ENCODE assay signal across 13 cellular contexts in the genomic region with DNA sequence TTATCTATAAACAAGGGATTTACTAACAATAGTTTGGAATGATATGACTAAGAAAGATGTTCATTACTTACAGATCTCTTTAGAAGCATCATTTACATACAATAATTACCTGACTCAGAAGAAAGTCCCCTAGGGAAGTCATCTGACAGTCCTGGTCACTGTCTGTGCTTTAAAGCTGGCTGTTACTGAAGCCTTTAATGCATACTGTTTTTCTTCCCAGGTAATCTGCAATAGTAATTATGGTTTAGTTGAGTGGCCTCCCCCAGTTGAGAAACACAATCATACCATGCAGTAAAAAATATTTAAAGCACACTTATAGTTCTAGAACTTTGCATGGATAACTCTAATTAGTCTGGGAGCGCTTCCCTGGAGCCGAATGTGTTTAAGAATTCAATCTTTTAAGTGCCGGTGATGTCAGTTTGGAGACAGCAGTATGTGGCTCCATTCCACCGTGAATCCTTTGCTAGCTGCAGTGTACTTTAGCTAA.
DNase-seq lines count a peak whose midpoint lies in the region; ATAC-seq and TF ChIP-seq lines count a peak whose summit lies in the region.
"Had no signal": no experiment of that assay in that cellular context is flagged by ENCODE, and none has a peak within 500 bp of the region (broad histone marks: within the 10 kb centered on the region; RNA-seq: fewer than 3 reads in every experiment).

No MANE protein-coding gene starts in this region.

- intact Hi-C loops in activated CD4-positive, alpha-beta memory T cell treated with anti-CD3 and anti-CD28 coated beads for 36 hours (cut with micrococcal nuclease) = loop anchor here (5.0 kb wide), 3 partner anchors 41 to 84 kb away; no protein-coding TSS in a partner anchor
- intact Hi-C loops in left colon (cut with DNase I, micrococcal nuclease) = no loop called here

- TF ChIP-seq POLR2A in GM18505 (IDR thresholded peaks at IDR 0.05; ENCODE audit: borderline replicate concordance, extremely low read depth, insufficient read depth, insufficient read length) = no peak

- no peak overlapping the region for H3K9ac ChIP-seq in neural progenitor cell

- no peaks in the 10 kb centered on the region for H3K9me3 Mint-ChIP-seq in activated CD4-positive, alpha-beta memory T cell treated with anti-CD3 and anti-CD28 coated beads for 36 hours
- no peaks in the 10 kb centered on the region for H3K9me3 Mint-ChIP-seq in activated CD4-positive, alpha-beta memory T cell treated with anti-CD3 and anti-CD28 coated beads, Interleukin-2, amount 10 ng/mL, durations not matched to agents 7 days and 5 days
- peaks cover 3% of the 10 kb centered on the region; the same call in 1 of the 2 replicates for H3K9me3 Mint-ChIP-seq in HFFc6
- peaks cover 8% of the 10 kb centered on the region for H3K9me3 Mint-ChIP-seq in neural progenitor cell
- H3K9me3 Mint-ChIP-seq: H9; stimulated activated memory B cell treated with anti-CD40 and anti-IgM and Interleukin-4, amounts not matched to agents 10 μg/mL and 1 μg/mL and 100 μg/mL, for 72 hours had no signal

- peak overlapping the region; percentile 1 for H3K4me2 ChIP-seq in neural progenitor cell

- no peaks in the 10 kb centered on the region for H3K9me3 ChIP-seq in neural progenitor cell (ENCODE audit: low read depth)

- ATAC-seq in GM18505 (IDR thresholded peaks at IDR 0.05; ENCODE audit: unreplicated experiment) (no peak), left colon (no peak)
- ATAC-seq: stimulated activated memory B cell treated with anti-CD40 and anti-IgM and Interleukin-4, amounts not matched to agents 10 μg/mL and 1 μg/mL and 100 μg/mL, for 72 hours had no signal

- TF ChIP-seq CTCF in HFFc6 (IDR thresholded peaks at IDR 0.05) = no peak
- TF ChIP-seq CTCF in neural progenitor cell (IDR thresholded peaks at IDR 0.05) = no peak

- CTCF ChIA-PET in activated CD4-positive, alpha-beta memory T cell treated with anti-CD3 and anti-CD28 coated beads for 36 hours (lab: Charles Lee) = no interaction called here
- CTCF ChIA-PET in activated CD4-positive, alpha-beta memory T cell treated with anti-CD3 and anti-CD28 coated beads, Interleukin-2, amount 10 ng/mL, durations not matched to agents 7 days and 5 days (lab: Charles Lee) = no interaction called here

- H4K20me1 ChIP-seq in neural progenitor cell (ENCODE audit: low read depth) = no peaks in the 10 kb centered on the region

- H3K27me3 Mint-ChIP-seq in activated CD4-positive, alpha-beta memory T cell treated with anti-CD3 and anti-CD28 coated beads for 36 hours = no peaks in the 10 kb centered on the region
- H3K27me3 Mint-ChIP-seq in activated CD4-positive, alpha-beta memory T cell treated with anti-CD3 and anti-CD28 coated beads, Interleukin-2, amount 10 ng/mL, durations not matched to agents 7 days and 5 days = no peaks in the 10 kb centered on the region
- H3K27me3 Mint-ChIP-seq in HFFc6 (ENCODE audit: insufficient read depth) (peaks cover 2% of the 10 kb centered on the region; the same call in 1 of the 2 replicates), neural progenitor cell (ENCODE audit: insufficient read depth, low read depth) (peaks cover 2% of the 10 kb centered on the region)
- H3K27me3 Mint-ChIP-seq: stimulated activated memory B cell treated with anti-CD40 and anti-IgM and Interleukin-4, amounts not matched to agents 10 μg/mL and 1 μg/mL and 100 μg/mL, for 72 hours had no signal

- no peaks in the 10 kb centered on the region for H3F3A ChIP-seq in neural progenitor cell (ENCODE audit: low read depth)

- H3K4me3 Mint-ChIP-seq in activated CD4-positive, alpha-beta memory T cell treated with anti-CD3 and anti-CD28 coated beads for 36 hours = no peak overlapping the region
- H3K4me3 Mint-ChIP-seq in activated CD4-positive, alpha-beta memory T cell treated with anti-CD3 and anti-CD28 coated beads, Interleukin-2, amount 10 ng/mL, durations not matched to agents 7 days and 5 days = no peak overlapping the region
- peak overlapping the region; percentile 57 for H3K4me3 Mint-ChIP-seq in HFFc6
- no peak overlapping the region for H3K4me3 Mint-ChIP-seq in neural progenitor cell
- H3K4me3 Mint-ChIP-seq: H9; stimulated activated memory B cell treated with anti-CD40 and anti-IgM and Interleukin-4, amounts not matched to agents 10 μg/mL and 1 μg/mL and 100 μg/mL, for 72 hours had no signal

- POLR2A ChIA-PET in activated CD4-positive, alpha-beta memory T cell treated with anti-CD3 and anti-CD28 coated beads for 36 hours (lab: Charles Lee) = interaction anchor here (0.8 to 1.0 kb wide), 2 partner anchors 22 to 55 kb away, joined by 3 read pairs; no protein-coding TSS in a partner anchor
- POLR2A ChIA-PET in activated CD4-positive, alpha-beta memory T cell treated with anti-CD3 and anti-CD28 coated beads, Interleukin-2, amount 10 ng/mL, durations not matched to agents 7 days and 5 days (lab: Charles Lee) = interaction anchor here (0.9 to 2.1 kb wide), 3 partner anchors 9 to 24 kb away, joined by 3 to 4 read pairs (median 4); no protein-coding TSS in a partner anchor

- peaks cover 78% of the 10 kb centered on the region for H3K4me1 Mint-ChIP-seq in activated CD4-positive, alpha-beta memory T cell treated with anti-CD3 and anti-CD28 coated beads for 36 hours (ENCODE audit: low read depth)
- peaks cover 65% of the 10 kb centered on the region for H3K4me1 Mint-ChIP-seq in activated CD4-positive, alpha-beta memory T cell treated with anti-CD3 and anti-CD28 coated beads, Interleukin-2, amount 10 ng/mL, durations not matched to agents 7 days and 5 days
- H3K4me1 Mint-ChIP-seq in HFFc6 (ENCODE audit: low read depth) (peaks cover 70% of the 10 kb centered on the region), neural progenitor cell (peaks cover 35% of the 10 kb centered on the region)
- H3K4me1 Mint-ChIP-seq: stimulated activated memory B cell treated with anti-CD40 and anti-IgM and Interleukin-4, amounts not matched to agents 10 μg/mL and 1 μg/mL and 100 μg/mL, for 72 hours had no signal

- H3K79me2 ChIP-seq in neural progenitor cell (ENCODE audit: low read depth) = no peaks in the 10 kb centered on the region

- no peaks in the 10 kb centered on the region for H3K27me3 ChIP-seq in neural progenitor cell

- H3K27ac Mint-ChIP-seq in activated CD4-positive, alpha-beta memory T cell treated with anti-CD3 and anti-CD28 coated beads for 36 hours = peak overlapping the region; percentile 8
- H3K27ac Mint-ChIP-seq in activated CD4-positive, alpha-beta memory T cell treated with anti-CD3 and anti-CD28 coated beads, Interleukin-2, amount 10 ng/mL, durations not matched to agents 7 days and 5 days = no peak overlapping the region
- H3K27ac Mint-ChIP-seq in HFFc6 (peak overlapping the region; percentile 91), neural progenitor cell (no peak overlapping the region)
- H3K27ac Mint-ChIP-seq: stimulated activated memory B cell treated with anti-CD40 and anti-IgM and Interleukin-4, amounts not matched to agents 10 μg/mL and 1 μg/mL and 100 μg/mL, for 72 hours had no signal

- DNase-seq in activated CD4-positive, alpha-beta memory T cell treated with anti-CD3 and anti-CD28 coated beads for 36 hours = no peak
- DNase-seq in activated CD4-positive, alpha-beta memory T cell treated with anti-CD3 and anti-CD28 coated beads, Interleukin-2, amount 10 ng/mL, durations not matched to agents 7 days and 5 days = no peak
- no peak for DNase-seq in HFFc6
- DNase-seq in amniotic epithelial cell (ENCODE audit: low read depth) = peak; percentile 32
- no peak for DNase-seq in neural progenitor cell (ENCODE audit: low spot score)
- DNase-seq in COLO829 (ENCODE audit: low spot score) = no peak
- no peak for DNase-seq in left colon
- DNase-seq: H9; NCI-H345; retina; stimulated activated CD4-positive, alpha-beta T cell treated with anti-CD3 and anti-CD28 coated beads, Interleukin-2, amount 100 ng/mL, for 48 hours had no signal

- H2AFZ ChIP-seq in neural progenitor cell (replicated peaks) = no peak overlapping the region

- H3K4me1 ChIP-seq in neural progenitor cell = peaks cover 9% of the 10 kb centered on the region

- no peak overlapping the region for H3K4me3 ChIP-seq in neural progenitor cell

- H3K36me3 ChIP-seq in neural progenitor cell = no peaks in the 10 kb centered on the region

- no peak overlapping the region for H3K27ac ChIP-seq in neural progenitor cell

- H3K36me3 Mint-ChIP-seq in activated CD4-positive, alpha-beta memory T cell treated with anti-CD3 and anti-CD28 coated beads for 36 hours = peaks cover 9% of the 10 kb centered on the region
- H3K36me3 Mint-ChIP-seq in activated CD4-positive, alpha-beta memory T cell treated with anti-CD3 and anti-CD28 coated beads, Interleukin-2, amount 10 ng/mL, durations not matched to agents 7 days and 5 days (ENCODE audit: low read depth) = peaks cover 20% of the 10 kb centered on the region
- H3K36me3 Mint-ChIP-seq in HFFc6 (ENCODE audit: low read depth) (peaks cover 45% of the 10 kb centered on the region), neural progenitor cell (peaks cover 4% of the 10 kb centered on the region)
- H3K36me3 Mint-ChIP-seq: stimulated activated memory B cell treated with anti-CD40 and anti-IgM and Interleukin-4, amounts not matched to agents 10 μg/mL and 1 μg/mL and 100 μg/mL, for 72 hours had no signal

Comparison
In these comparisons a context has a peak if more than half of its experiments do, and no peak if none do; other contexts are left out.
1. H3K27ac Mint-ChIP-seq: peak in activated CD4-positive, alpha-beta memory T cell treated with anti-CD3 and anti-CD28 coated beads for 36 hours (single experiment) and HFFc6 (single experiment); none in activated CD4-positive, alpha-beta memory T cell treated with anti-CD3 and anti-CD28 coated beads, Interleukin-2, amount 10 ng/mL, durations not matched to agents 7 days and 5 days (single experiment) and neural progenitor cell (single experiment).